ENCODE assay signal across 35 cellular contexts in genomic region chr6:143878272-143878760, GRCh38. TPM values are rescaled to one million over a fixed set of nuclear protein-coding genes. Genes with fewer than 3 reads are reported as not detected.
DNase-seq lines count a peak whose midpoint lies in the region; ATAC-seq and TF ChIP-seq lines count a peak whose summit lies in the region.
"Had no signal": no experiment of that assay in that cellular context is flagged by ENCODE, and none has a peak within 500 bp of the region (broad histone marks: within the 10 kb centered on the region; RNA-seq: fewer than 3 reads in every experiment).

No MANE protein-coding gene starts in this region.

- intact Hi-C loops in mucosa of descending colon (cut with DNase I, micrococcal nuclease) = no loop called here

- peak; percentile 97 for ATAC-seq in mucosa of descending colon
- no peak for ATAC-seq in HG03025 (IDR thresholded peaks at IDR 0.05; ENCODE audit: low FRiP score, unreplicated experiment)
- ATAC-seq: A549; activated naive CD8-positive, alpha-beta T cell treated with anti-CD3 and anti-CD28 coated beads, Interleukin-2, amount 50 U/mL, for 24 hours; gastrocnemius medialis; HCT116; K562 had no signal

- no peak for TF ChIP-seq CTCF in mucosa of descending colon (IDR thresholded peaks at IDR 0.05)

- H3K4me3 ChIP-seq in mucosa of descending colon (no peak overlapping the region), MG63 (no peak overlapping the region)
- H3K4me3 ChIP-seq: A549, gastrocnemius medialis, hepatocyte, K562, smooth muscle cell had no signal

- no peaks in the 10 kb centered on the region for H3K4me1 ChIP-seq in mucosa of descending colon (ENCODE audit: low read depth)
- H3K4me1 ChIP-seq: A549, gastrocnemius medialis had no signal

- no peaks in the 10 kb centered on the region for H3K36me3 ChIP-seq in mucosa of descending colon (ENCODE audit: low read depth)
- no peaks in the 10 kb centered on the region for H3K36me3 ChIP-seq in MG63
- H3K36me3 ChIP-seq: gastrocnemius medialis had no signal

- DNase-seq in SIG-M5 treated with dmso at 0.1 percent for 504 hours (lab: John Stamatoyannopoulos, UW; ENCODE audit: unreplicated experiment) (peak; percentile 8), SIG-M5 (lab: John Stamatoyannopoulos, UW) (no peak), HT-29 (ENCODE audit: low spot score) (peak; percentile 33), amniotic epithelial cell (ENCODE audit: low read depth) (peak; percentile 20), mucosa of descending colon (no peak), iPS-NIHi11 (ENCODE audit: low spot score) (no peak), MG63 (no peak)
- DNase-seq: activated B cell treated with CpG ODN at 0.5 μM for 24 hours; activated CD8-positive, alpha-beta T cell treated with anti-CD3 and anti-CD28 coated beads for 36 hours; activated gamma-delta T cell; activated naive CD8-positive, alpha-beta T cell treated with anti-CD3 and anti-CD28 coated beads, Interleukin-2, amount 50 U/mL, for 24 hours; activated T-cell treated with anti-CD3 and anti-CD28 coated beads for 4 hours; DMS79 treated with DMSO at 0.1 percent for 48 hours; effector CD8-positive, alpha-beta T cell; gastrocnemius medialis; MV-4-11; NCI-H146; NCI-H2171 treated with DMSO at 0.1 percent for 48 hours; NCI-H82; retina; Right ventricle myocardium superior; stimulated activated CD4-positive, alpha-beta T cell treated with anti-CD3 and anti-CD28 coated beads, Interleukin-2, amount 100 ng/mL, for 24 hours; SW 1271; T1000 had no signal

- H3K9me3 ChIP-seq in mucosa of descending colon (no peaks in the 10 kb centered on the region), MG63 (no peaks in the 10 kb centered on the region; the same call in 1 of the 2 replicates)
- H3K9me3 ChIP-seq: gastrocnemius medialis had no signal

- H3K27me3 ChIP-seq in MG63 = no peaks in the 10 kb centered on the region
- H3K27me3 ChIP-seq: gastrocnemius medialis, hepatocyte had no signal

RNA-seq across cellular contexts. Expression of gene ZC2HC1B, which starts 14.0 kb away (rescaled TPM):
- not detected in 2 replicates for total RNA-seq in HT-29 (2014; rRNA removed; shearing (Covaris generic))
- not detected for total RNA-seq in mucosa of descending colon
- total RNA-seq in MG63 (2014; rRNA removed; shearing (Covaris generic); ENCODE audit: low replicate concordance) = not detected in 2 replicates
- total RNA-seq: activated CD8-positive, alpha-beta T cell treated with anti-CD3 and anti-CD28 coated beads for 36 hours; chondrocyte; gastrocnemius medialis; hepatocyte; K562; liver; natural killer cell treated with Interleukin-12 subunit alpha and Interleukin-12 subunit beta and Interleukin-15 and Interleukin-18, amount 100 ng/mL, for 72 hours; osteocyte; Right ventricle myocardium superior; smooth muscle cell; subcutaneous adipose tissue had no signal

RNA-seq across cellular contexts. Expression of gene LTV1, which starts 35.2 kb away (rescaled TPM):
- 11.2 and 11.8 TPM in 2 replicates for total RNA-seq in HT-29 (2014; rRNA removed; shearing (Covaris generic))
- 10 to 100 TPM; 11.3 to 18.0 (median 13.0) TPM for total RNA-seq in mucosa of descending colon
- 41.6 and 59.7 TPM in 2 replicates for total RNA-seq in MG63 (2014; rRNA removed; shearing (Covaris generic); ENCODE audit: low replicate concordance)

Comparison
In these comparisons a context has a peak if more than half of its experiments do, and no peak if none do; other contexts are left out.
1. DNase-seq: peak in SIG-M5 treated with dmso at 0.1 percent for 504 hours (single experiment), HT-29 (single experiment) and amniotic epithelial cell (single experiment); none in SIG-M5 (single experiment), mucosa of descending colon (0 of 3), iPS-NIHi11 (single experiment) and MG63 (single experiment).